Comparison of ENCODE assay signal across 17 cellular contexts in genomic region chr5:116613445-116613844, GRCh38. TPM values are rescaled to one million over a fixed set of nuclear protein-coding genes. Genes with fewer than 3 reads are reported as not detected.
DNase-seq lines count a peak whose midpoint lies in the region; ATAC-seq and TF ChIP-seq lines count a peak whose summit lies in the region.
"Had no signal": no experiment of that assay in that cellular context is flagged by ENCODE, and none has a peak within 500 bp of the region (broad histone marks: within the 10 kb centered on the region; RNA-seq: fewer than 3 reads in every experiment).

No MANE protein-coding gene starts in this region.

- POLR2A ChIA-PET in naive thymus-derived CD4-positive, alpha-beta T cell (lab: Charles Lee): no interaction called here

- H3K27ac Mint-ChIP-seq in naive thymus-derived CD4-positive, alpha-beta T cell: no peak overlapping the region
- H3K27ac Mint-ChIP-seq: activated B cell treated with CpG ODN at 0.5 μM for 24 hours; activated CD8-positive, alpha-beta memory T cell treated with anti-CD3 and anti-CD28 coated beads, Interleukin-2, amount 10 ng/mL, durations not matched to agents 7 days and 5 days had no signal

- intact Hi-C loops in naive thymus-derived CD4-positive, alpha-beta T cell (cut with micrococcal nuclease): no loop called here

- peaks cover 8% of the 10 kb centered on the region for H3K4me1 ChIP-seq in foreskin keratinocyte
- H3K4me1 ChIP-seq in naive thymus-derived CD4-positive, alpha-beta T cell (ENCODE audit: control insufficient read depth in 2 of 2, insufficient read depth in 2 of 2, low read length in 2 of 2): no peaks in the 10 kb centered on the region
- H3K4me1 ChIP-seq in effector memory CD4-positive, alpha-beta T cell (ENCODE audit: control insufficient read depth, insufficient read depth, low read length, poor library complexity, severe bottlenecking): no peaks in the 10 kb centered on the region
- H3K4me1 ChIP-seq: ascending aorta, vagina had no signal

- no peaks in the 10 kb centered on the region for H3K27me3 ChIP-seq in foreskin keratinocyte
- no peaks in the 10 kb centered on the region for H3K27me3 ChIP-seq in naive thymus-derived CD4-positive, alpha-beta T cell (ENCODE audit: control insufficient read depth in 2 of 2, insufficient read depth in 2 of 2, low read length in 2 of 2)
- no peaks in the 10 kb centered on the region for H3K27me3 ChIP-seq in effector memory CD4-positive, alpha-beta T cell (replicated peaks; ENCODE audit: control insufficient read depth, insufficient read depth, low read length, poor library complexity, severe bottlenecking)
- H3K27me3 ChIP-seq: ascending aorta, vagina had no signal

- no peaks in the 10 kb centered on the region for H3K9me3 ChIP-seq in naive thymus-derived CD4-positive, alpha-beta T cell (ENCODE audit: control insufficient read depth in 2 of 3, low read length in 3 of 3)
- H3K9me3 ChIP-seq in effector memory CD4-positive, alpha-beta T cell (ENCODE audit: control insufficient read depth, low read length): no peaks in the 10 kb centered on the region
- H3K9me3 ChIP-seq: ascending aorta, mucosa of descending colon, vagina had no signal

- CTCF ChIA-PET in naive thymus-derived CD4-positive, alpha-beta T cell (lab: Charles Lee): no interaction called here

- no peaks in the 10 kb centered on the region for H3K36me3 Mint-ChIP-seq in naive thymus-derived CD4-positive, alpha-beta T cell
- H3K36me3 Mint-ChIP-seq: activated CD8-positive, alpha-beta memory T cell treated with anti-CD3 and anti-CD28 coated beads, Interleukin-2, amount 10 ng/mL, durations not matched to agents 7 days and 5 days had no signal

- peaks cover 0 to 3% (median 0%) of the 10 kb centered on the region in 11 donors for H3K9me3 Mint-ChIP-seq in naive thymus-derived CD4-positive, alpha-beta T cell
- H3K9me3 Mint-ChIP-seq: activated B cell treated with CpG ODN at 0.5 μM for 24 hours had no signal

- H3K36me3 ChIP-seq in naive thymus-derived CD4-positive, alpha-beta T cell (ENCODE audit: control insufficient read depth in 2 of 3, insufficient read depth in 3 of 3, low read length in 3 of 3): no peaks in the 10 kb centered on the region
- no peaks in the 10 kb centered on the region for H3K36me3 ChIP-seq in effector memory CD4-positive, alpha-beta T cell (ENCODE audit: control insufficient read depth, insufficient read depth, low read length)
- H3K36me3 ChIP-seq: ascending aorta, vagina had no signal

- peak overlapping the region; percentile 85 for H3K27ac ChIP-seq in foreskin keratinocyte
- no peak overlapping the region for H3K27ac ChIP-seq in naive thymus-derived CD4-positive, alpha-beta T cell (ENCODE audit: low read depth, low read length)
- no peak overlapping the region for H3K27ac ChIP-seq in effector memory CD4-positive, alpha-beta T cell (ENCODE audit: insufficient read depth, low read length, poor library complexity, severe bottlenecking)
- H3K27ac ChIP-seq: ascending aorta, skin epidermis, vagina had no signal

- ATAC-seq in GM18870 (IDR thresholded peaks at IDR 0.05; ENCODE audit: unreplicated experiment) (peak; percentile 20), GM21717 (IDR thresholded peaks at IDR 0.05; ENCODE audit: unreplicated experiment) (peak; percentile 30), HG03135 (IDR thresholded peaks at IDR 0.05; ENCODE audit: unreplicated experiment) (peak; percentile 41), foreskin keratinocyte (no peak), HG02763 (IDR thresholded peaks at IDR 0.05; ENCODE audit: unreplicated experiment) (no peak)
- ATAC-seq in naive thymus-derived CD4-positive, alpha-beta T cell: no peak
- ATAC-seq: activated CD8-positive, alpha-beta memory T cell treated with anti-CD3 and anti-CD28 coated beads, Interleukin-2, amount 10 ng/mL, durations not matched to agents 7 days and 5 days had no signal

- peaks cover 0 to 14% (median 0%) of the 10 kb centered on the region in 5 donors for H3K27me3 Mint-ChIP-seq in naive thymus-derived CD4-positive, alpha-beta T cell
- H3K27me3 Mint-ChIP-seq: activated B cell treated with CpG ODN at 0.5 μM for 24 hours had no signal

- no peak overlapping the region for H3K4me3 ChIP-seq in naive thymus-derived CD4-positive, alpha-beta T cell (ENCODE audit: low read length)
- no peak overlapping the region for H3K4me3 ChIP-seq in effector memory CD4-positive, alpha-beta T cell (ENCODE audit: insufficient read depth, low read depth, low read length, poor library complexity, severe bottlenecking)
- H3K4me3 ChIP-seq: ascending aorta, mucosa of descending colon, skin epidermis, vagina had no signal

- no peak for DNase-seq in foreskin keratinocyte
- DNase-seq in naive thymus-derived CD4-positive, alpha-beta T cell: no peak
- DNase-seq in effector memory CD4-positive, alpha-beta T cell: no peak
- DNase-seq in effector CD8-positive, alpha-beta T cell (lab: John Stamatoyannopoulos, UW): no peak
- DNase-seq: activated B cell treated with CpG ODN at 0.5 μM for 24 hours; activated CD8-positive, alpha-beta memory T cell treated with anti-CD3 and anti-CD28 coated beads, Interleukin-2, amount 10 ng/mL, durations not matched to agents 7 days and 5 days; mucosa of descending colon; NCI-H2029 treated with DMSO at 0.1 percent for 48 hours; NCI-H524; stimulated activated naive CD4-positive, alpha-beta T cell had no signal

- H3K4me1 Mint-ChIP-seq in naive thymus-derived CD4-positive, alpha-beta T cell: no peaks in the 10 kb centered on the region
- H3K4me1 Mint-ChIP-seq: activated CD8-positive, alpha-beta memory T cell treated with anti-CD3 and anti-CD28 coated beads, Interleukin-2, amount 10 ng/mL, durations not matched to agents 7 days and 5 days had no signal

- H3K4me3 Mint-ChIP-seq in naive thymus-derived CD4-positive, alpha-beta T cell: no peak overlapping the region
- H3K4me3 Mint-ChIP-seq: activated B cell treated with CpG ODN at 0.5 μM for 24 hours; activated CD8-positive, alpha-beta memory T cell treated with anti-CD3 and anti-CD28 coated beads, Interleukin-2, amount 10 ng/mL, durations not matched to agents 7 days and 5 days had no signal

- no peak for TF ChIP-seq CTCF in foreskin keratinocyte (conservative IDR thresholded peaks at IDR 0.05)

RNA-seq across cellular contexts. Expression of gene SEMA6A, which starts 38.8 kb away (rescaled TPM):
- 0.34 and 0.49 TPM in 2 replicates for total RNA-seq in foreskin keratinocyte
- polyA plus RNA-seq in foreskin keratinocyte: 0.10 and 0.20 TPM in 2 replicates
- not detected for total RNA-seq in naive thymus-derived CD4-positive, alpha-beta T cell
- 1 to 10 TPM in 1 of 2 donors, under 1 TPM in 1; 0.87 to 1.5 TPM for polyA plus RNA-seq in naive thymus-derived CD4-positive, alpha-beta T cell

Comparison
In these comparisons a context has a peak if more than half of its experiments do, and no peak if none do; other contexts are left out.
1. ATAC-seq: peak in GM18870 (single experiment), GM21717 (single experiment) and HG03135 (single experiment); none in foreskin keratinocyte (single experiment), naive thymus-derived CD4-positive, alpha-beta T cell (single experiment) and HG02763 (single experiment).